Comparison of ENCODE assay signal across 1 cellular context in the genomic region with DNA sequence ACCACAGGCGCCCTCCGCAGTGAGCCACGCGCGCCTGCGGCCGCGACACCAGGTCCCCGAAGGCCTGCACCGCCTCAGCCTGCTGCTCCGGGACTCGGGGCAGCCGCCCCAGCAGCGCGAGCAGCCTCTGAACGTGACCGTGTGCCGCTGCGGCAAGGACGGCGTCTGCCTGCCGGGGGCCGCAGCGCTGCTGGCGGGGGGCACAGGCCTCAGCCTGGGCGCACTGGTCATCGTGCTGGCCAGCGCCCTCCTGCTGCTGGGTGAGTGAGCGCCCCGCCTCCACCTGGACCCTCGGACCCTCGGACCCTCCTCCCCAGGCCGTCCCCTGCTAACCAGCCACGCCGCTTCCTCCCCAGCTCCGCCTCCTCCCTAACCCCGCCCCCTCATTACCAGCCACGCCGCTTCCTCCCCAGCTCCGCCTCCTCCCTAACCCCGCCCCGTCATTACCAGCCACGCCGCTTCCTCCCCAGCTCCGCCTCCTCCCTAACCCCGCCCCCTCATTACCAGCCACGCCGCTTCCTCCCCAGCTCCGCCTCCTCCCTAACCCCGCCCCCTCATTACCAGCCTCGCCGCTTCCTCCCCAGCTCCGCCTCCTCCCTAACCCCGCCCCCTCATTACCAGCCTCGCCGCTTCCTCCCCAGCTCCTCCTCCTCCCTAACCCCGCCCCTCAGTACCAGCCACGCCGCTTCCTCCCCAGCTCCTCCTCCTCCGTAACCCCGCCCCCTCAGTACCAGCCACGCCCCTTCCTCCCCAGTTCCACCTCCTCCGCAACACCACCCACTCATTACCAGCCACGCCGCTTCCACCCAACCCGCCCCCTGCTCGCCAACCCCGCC.
A peak's percentile ranks its signal among the peaks of the same experiment; 100 is the strongest.
TF ChIP-seq lines count a peak whose summit lies in the region.
"Not testable (repeated sequence)": the region's sequence is repeated elsewhere in the genome, so short reads cannot be mapped to it uniquely, and the experiment has no call there.

No MANE protein-coding gene starts in this region.

TF ChIP-seq in HepG2, 621 proteins besides CTCF, POLR2A, EP300 and RAD21 (continued from another document and continues in another):
- peak; percentile 77 for TF ChIP-seq HOXA3 (CRISPR knock-in tag; IDR thresholded peaks at IDR 0.05)
- TF ChIP-seq ZFP1 (CRISPR knock-in tag; IDR thresholded peaks at IDR 0.05): 0 out of 2 replicates have a peak, but pooled peaks have one; percentile 46
- TF ChIP-seq EED (CRISPR knock-in tag; IDR thresholded peaks at IDR 0.05): peak; percentile 95
- peak; percentile 67; the same call in 1 of the 2 replicates for TF ChIP-seq PHF20 (CRISPR knock-in tag; IDR thresholded peaks at IDR 0.05)
- TF ChIP-seq ZSCAN31 (CRISPR knock-in tag; IDR thresholded peaks at IDR 0.05; ENCODE audit: low read depth): peak; percentile 93
- TF ChIP-seq ATF7, SP1 (IDR thresholded peaks at IDR 0.05): not testable (repeated sequence)
- TF ChIP-seq ATF7 (CRISPR knock-in tag; IDR thresholded peaks at IDR 0.05): peak; percentile 47; the same call in 1 of the 2 replicates
- 0 out of 2 replicates have a peak, but pooled peaks have one; percentile 21 for TF ChIP-seq DPF2 (CRISPR knock-in tag; IDR thresholded peaks at IDR 0.05; ENCODE audit: borderline replicate concordance, low read depth)
- peak; percentile 73; the same call in 1 of the 2 replicates for TF ChIP-seq NFKB2 (CRISPR knock-in tag; IDR thresholded peaks at IDR 0.05; ENCODE audit: borderline replicate concordance)
- TF ChIP-seq, protein P1, sequence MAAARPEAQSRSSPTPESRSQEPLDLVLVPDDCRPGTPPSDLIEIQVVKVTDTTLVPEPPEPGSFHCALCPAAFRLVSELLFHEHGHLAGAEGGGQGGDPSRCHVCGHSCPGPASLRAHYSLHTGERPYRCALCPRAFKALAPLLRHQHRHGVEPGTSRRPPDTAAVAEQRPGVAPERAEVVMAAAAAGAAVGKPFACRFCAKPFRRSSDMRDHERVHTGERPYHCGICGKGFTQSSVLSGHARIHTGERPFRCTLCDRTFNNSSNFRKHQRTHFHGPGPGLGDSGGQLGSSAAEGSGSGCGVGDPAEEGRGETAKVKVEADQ (CRISPR knock-in tag; IDR thresholded peaks at IDR 0.05; ENCODE audit: borderline replicate concordance): peak; percentile 90
- TF ChIP-seq GZF1 (CRISPR knock-in tag; IDR thresholded peaks at IDR 0.05): peak; percentile 40; the same call in 1 of the 2 replicates
- TF ChIP-seq ZNF879 (CRISPR knock-in tag; IDR thresholded peaks at IDR 0.05): peak; percentile 71; the same call in 1 of the 2 replicates
- peak; percentile 80 for TF ChIP-seq THRA (CRISPR knock-in tag; IDR thresholded peaks at IDR 0.05; ENCODE audit: borderline replicate concordance)
- TF ChIP-seq SP4 (CRISPR knock-in tag; IDR thresholded peaks at IDR 0.05): peak; percentile 100
- 0 out of 2 replicates have a peak, but pooled peaks have one; percentile 17 for TF ChIP-seq SIX1 (CRISPR knock-in tag; IDR thresholded peaks at IDR 0.05; ENCODE audit: borderline replicate concordance)
- peak; percentile 80 for TF ChIP-seq NKX3-1 (CRISPR knock-in tag; IDR thresholded peaks at IDR 0.05)
- TF ChIP-seq ZNF263 (CRISPR knock-in tag; IDR thresholded peaks at IDR 0.05): peak; percentile 95
- TF ChIP-seq E2F1 (CRISPR knock-in tag; IDR thresholded peaks at IDR 0.05): 0 out of 2 replicates have a peak, but pooled peaks have one; percentile 34
- TF ChIP-seq, protein P2, sequence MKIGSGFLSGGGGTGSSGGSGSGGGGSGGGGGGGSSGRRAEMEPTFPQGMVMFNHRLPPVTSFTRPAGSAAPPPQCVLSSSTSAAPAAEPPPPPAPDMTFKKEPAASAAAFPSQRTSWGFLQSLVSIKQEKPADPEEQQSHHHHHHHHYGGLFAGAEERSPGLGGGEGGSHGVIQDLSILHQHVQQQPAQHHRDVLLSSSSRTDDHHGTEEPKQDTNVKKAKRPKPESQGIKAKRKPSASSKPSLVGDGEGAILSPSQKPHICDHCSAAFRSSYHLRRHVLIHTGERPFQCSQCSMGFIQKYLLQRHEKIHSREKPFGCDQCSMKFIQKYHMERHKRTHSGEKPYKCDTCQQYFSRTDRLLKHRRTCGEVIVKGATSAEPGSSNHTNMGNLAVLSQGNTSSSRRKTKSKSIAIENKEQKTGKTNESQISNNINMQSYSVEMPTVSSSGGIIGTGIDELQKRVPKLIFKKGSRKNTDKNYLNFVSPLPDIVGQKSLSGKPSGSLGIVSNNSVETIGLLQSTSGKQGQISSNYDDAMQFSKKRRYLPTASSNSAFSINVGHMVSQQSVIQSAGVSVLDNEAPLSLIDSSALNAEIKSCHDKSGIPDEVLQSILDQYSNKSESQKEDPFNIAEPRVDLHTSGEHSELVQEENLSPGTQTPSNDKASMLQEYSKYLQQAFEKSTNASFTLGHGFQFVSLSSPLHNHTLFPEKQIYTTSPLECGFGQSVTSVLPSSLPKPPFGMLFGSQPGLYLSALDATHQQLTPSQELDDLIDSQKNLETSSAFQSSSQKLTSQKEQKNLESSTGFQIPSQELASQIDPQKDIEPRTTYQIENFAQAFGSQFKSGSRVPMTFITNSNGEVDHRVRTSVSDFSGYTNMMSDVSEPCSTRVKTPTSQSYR (CRISPR knock-in tag; IDR thresholded peaks at IDR 0.05; ENCODE audit: borderline replicate concordance): peak; percentile 76
- TF ChIP-seq, protein P3, sequence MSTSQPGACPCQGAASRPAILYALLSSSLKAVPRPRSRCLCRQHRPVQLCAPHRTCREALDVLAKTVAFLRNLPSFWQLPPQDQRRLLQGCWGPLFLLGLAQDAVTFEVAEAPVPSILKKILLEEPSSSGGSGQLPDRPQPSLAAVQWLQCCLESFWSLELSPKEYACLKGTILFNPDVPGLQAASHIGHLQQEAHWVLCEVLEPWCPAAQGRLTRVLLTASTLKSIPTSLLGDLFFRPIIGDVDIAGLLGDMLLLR (CRISPR knock-in tag; IDR thresholded peaks at IDR 0.05): peak; percentile 81
- peak; percentile 69; the same call in 1 of the 2 replicates for TF ChIP-seq TFDP1 (CRISPR knock-in tag; IDR thresholded peaks at IDR 0.05; ENCODE audit: borderline replicate concordance)
- TF ChIP-seq MIER3 (CRISPR knock-in tag; IDR thresholded peaks at IDR 0.05; ENCODE audit: borderline replicate concordance): peak; percentile 88; the same call in 1 of the 2 replicates
- peak; percentile 33; the same call in 1 of the 2 replicates for TF ChIP-seq KMT2B (CRISPR knock-in tag; IDR thresholded peaks at IDR 0.05)
- peak; percentile 70 for TF ChIP-seq CBX1 (IDR thresholded peaks at IDR 0.05; ENCODE audit: low read depth)
- TF ChIP-seq ZNF619 (CRISPR knock-in tag; IDR thresholded peaks at IDR 0.05): peak; percentile 80; the same call in 1 of the 2 replicates
- TF ChIP-seq ZNF792 (CRISPR knock-in tag; IDR thresholded peaks at IDR 0.05): peak; percentile 81
- TF ChIP-seq, protein P4, sequence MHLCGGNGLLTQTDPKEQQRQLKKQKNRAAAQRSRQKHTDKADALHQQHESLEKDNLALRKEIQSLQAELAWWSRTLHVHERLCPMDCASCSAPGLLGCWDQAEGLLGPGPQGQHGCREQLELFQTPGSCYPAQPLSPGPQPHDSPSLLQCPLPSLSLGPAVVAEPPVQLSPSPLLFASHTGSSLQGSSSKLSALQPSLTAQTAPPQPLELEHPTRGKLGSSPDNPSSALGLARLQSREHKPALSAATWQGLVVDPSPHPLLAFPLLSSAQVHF (CRISPR knock-in tag; IDR thresholded peaks at IDR 0.05): 0 out of 2 replicates have a peak, but pooled peaks have one; percentile 31
- TF ChIP-seq ZNF333 (CRISPR knock-in tag; IDR thresholded peaks at IDR 0.05; ENCODE audit: borderline replicate concordance): peak; percentile 43; the same call in 1 of the 2 replicates
- TF ChIP-seq RELA (CRISPR knock-in tag; IDR thresholded peaks at IDR 0.05): peak; percentile 85; the same call in 1 of the 2 replicates
- peak; percentile 95 for TF ChIP-seq FOXC1 (CRISPR knock-in tag; IDR thresholded peaks at IDR 0.05; ENCODE audit: borderline replicate concordance)
- TF ChIP-seq MXD4 (CRISPR knock-in tag; IDR thresholded peaks at IDR 0.05): peak; percentile 81
- 0 out of 2 replicates have a peak, but pooled peaks have one; percentile 78 for TF ChIP-seq CREBL2 (CRISPR knock-in tag; IDR thresholded peaks at IDR 0.05; ENCODE audit: borderline replicate concordance)
- peak; percentile 63; the same call in 1 of the 2 replicates for TF ChIP-seq ZNF33B (CRISPR knock-in tag; IDR thresholded peaks at IDR 0.05)
- peak; percentile 75; the same call in 1 of the 2 replicates for TF ChIP-seq CCDC6 (CRISPR knock-in tag; IDR thresholded peaks at IDR 0.05)
- TF ChIP-seq, protein P5, sequence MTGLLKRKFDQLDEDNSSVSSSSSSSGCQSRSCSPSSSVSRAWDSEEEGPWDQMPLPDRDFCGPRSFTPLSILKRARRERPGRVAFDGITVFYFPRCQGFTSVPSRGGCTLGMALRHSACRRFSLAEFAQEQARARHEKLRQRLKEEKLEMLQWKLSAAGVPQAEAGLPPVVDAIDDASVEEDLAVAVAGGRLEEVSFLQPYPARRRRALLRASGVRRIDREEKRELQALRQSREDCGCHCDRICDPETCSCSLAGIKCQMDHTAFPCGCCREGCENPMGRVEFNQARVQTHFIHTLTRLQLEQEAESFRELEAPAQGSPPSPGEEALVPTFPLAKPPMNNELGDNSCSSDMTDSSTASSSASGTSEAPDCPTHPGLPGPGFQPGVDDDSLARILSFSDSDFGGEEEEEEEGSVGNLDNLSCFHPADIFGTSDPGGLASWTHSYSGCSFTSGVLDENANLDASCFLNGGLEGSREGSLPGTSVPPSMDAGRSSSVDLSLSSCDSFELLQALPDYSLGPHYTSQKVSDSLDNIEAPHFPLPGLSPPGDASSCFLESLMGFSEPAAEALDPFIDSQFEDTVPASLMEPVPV (CRISPR knock-in tag; IDR thresholded peaks at IDR 0.05): peak; percentile 73
- TF ChIP-seq SP1 (CRISPR knock-in tag; IDR thresholded peaks at IDR 0.05): peak; percentile 88
- 0 out of 2 replicates have a peak, but pooled peaks have one; percentile 59 for TF ChIP-seq REXO4 (CRISPR knock-in tag; IDR thresholded peaks at IDR 0.05; ENCODE audit: borderline replicate concordance)
- TF ChIP-seq NFE2L1 (CRISPR knock-in tag; IDR thresholded peaks at IDR 0.05; ENCODE audit: borderline replicate concordance): 0 out of 2 replicates have a peak, but pooled peaks have one; percentile 45
- TF ChIP-seq ZNF350 (CRISPR knock-in tag; IDR thresholded peaks at IDR 0.05; ENCODE audit: borderline replicate concordance, low read depth): 0 out of 2 replicates have a peak, but pooled peaks have one; percentile 22
- TF ChIP-seq ZNF639 (CRISPR knock-in tag; conservative IDR thresholded peaks at IDR 0.05): 0 out of 2 replicates have a peak, but pooled peaks have one; percentile 32
- 0 out of 2 replicates have a peak, but pooled peaks have one; percentile 70 for TF ChIP-seq ZNF235 (CRISPR knock-in tag; IDR thresholded peaks at IDR 0.05; ENCODE audit: borderline replicate concordance)
- TF ChIP-seq JUND (CRISPR knock-in tag; IDR thresholded peaks at IDR 0.05): peak; percentile 78
- peak; percentile 30 for TF ChIP-seq ZNF18 (CRISPR knock-in tag; IDR thresholded peaks at IDR 0.05; ENCODE audit: insufficient replicate concordance)
- peak; percentile 86; the same call in 1 of the 2 replicates for TF ChIP-seq ZNF124 (CRISPR knock-in tag; IDR thresholded peaks at IDR 0.05)
- TF ChIP-seq ZNF354B (CRISPR knock-in tag; IDR thresholded peaks at IDR 0.05): peak; percentile 54; the same call in 1 of the 2 replicates
- TF ChIP-seq CENPT (CRISPR knock-in tag; IDR thresholded peaks at IDR 0.05; ENCODE audit: low read depth): 0 out of 2 replicates have a peak, but pooled peaks have one; percentile 79
- TF ChIP-seq REPIN1 (CRISPR knock-in tag; IDR thresholded peaks at IDR 0.05; ENCODE audit: borderline replicate concordance, low read depth): peak; percentile 70
